In the genomic region with DNA sequence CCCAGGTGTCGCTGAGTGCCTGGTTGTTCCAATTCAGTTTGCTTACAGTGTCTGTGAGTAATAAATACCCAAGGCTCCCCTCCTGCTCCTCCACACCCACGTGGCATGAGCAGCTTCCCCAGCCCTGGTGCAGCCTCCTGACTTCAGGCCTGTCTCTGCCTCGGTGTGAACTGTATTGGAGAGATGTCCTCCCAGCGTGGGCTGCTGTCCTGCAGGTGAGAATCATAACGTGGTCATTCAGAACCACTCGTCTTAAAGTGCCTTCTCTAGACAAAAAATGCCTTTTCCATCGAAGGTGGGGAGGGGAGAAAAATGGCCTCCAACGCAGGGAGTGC, we compare ENCODE assay signal across 8 cellular contexts.
DNase-seq lines count a peak whose midpoint lies in the region; ATAC-seq and TF ChIP-seq lines count a peak whose summit lies in the region.
"Not testable (repeated sequence)": the region's sequence is repeated elsewhere in the genome, so short reads cannot be mapped to it uniquely, and the experiment has no call there.

No MANE protein-coding gene starts in this region.

- not testable (repeated sequence) for H3K27me3 Mint-ChIP-seq in CD14-positive monocyte (ENCODE audit: low read depth in 3 of 3); activated CD8-positive, alpha-beta T cell treated with anti-CD3 and anti-CD28 coated beads, Interleukin-2, amount 10 ng/mL, durations not matched to agents 7 days and 5 days (ENCODE audit: low read depth); stimulated activated naive CD8-positive, alpha-beta T cell treated with anti-CD3 and anti-CD28 coated beads, Interleukin-15, Interleukin-2, amounts not matched to agents 100 ng/mL and 50 ng/mL, for 24 hours

- H3K9me3 Mint-ChIP-seq in CD14-positive monocyte; activated CD8-positive, alpha-beta T cell treated with anti-CD3 and anti-CD28 coated beads, Interleukin-2, amount 10 ng/mL, durations not matched to agents 7 days and 5 days (ENCODE audit: insufficient read depth); stimulated activated naive CD8-positive, alpha-beta T cell treated with anti-CD3 and anti-CD28 coated beads, Interleukin-15, Interleukin-2, amounts not matched to agents 100 ng/mL and 50 ng/mL, for 24 hours: not testable (repeated sequence)

- not testable (repeated sequence) for H3K27ac ChIP-seq in RWPE2 (ENCODE audit: poor library complexity, severe bottlenecking)
- peak overlapping the region; percentile 31 for H3K27ac ChIP-seq in lower lobe of right lung

- H3K36me3 ChIP-seq in RWPE2 (ENCODE audit: low read depth); lower lobe of right lung: not testable (repeated sequence)

- H3K4me3 Mint-ChIP-seq in CD14-positive monocyte, result peak overlapping the region in 1 of 2 donors; percentile 70
- peak overlapping the region; percentile 43 for H3K4me3 Mint-ChIP-seq in activated CD8-positive, alpha-beta T cell treated with anti-CD3 and anti-CD28 coated beads, Interleukin-2, amount 10 ng/mL, durations not matched to agents 7 days and 5 days
- peak overlapping the region; percentile 41 for H3K4me3 Mint-ChIP-seq in stimulated activated naive CD8-positive, alpha-beta T cell treated with anti-CD3 and anti-CD28 coated beads, Interleukin-15, Interleukin-2, amounts not matched to agents 100 ng/mL and 50 ng/mL, for 24 hours

- DNase-seq in CD14-positive monocyte (ENCODE audit: low spot score); activated CD8-positive, alpha-beta T cell treated with anti-CD3 and anti-CD28 coated beads, Interleukin-2, amount 10 ng/mL, durations not matched to agents 7 days and 5 days: not testable (repeated sequence)
- DNase-seq in RWPE2 (ENCODE audit: low spot score) (peak; percentile 9), choroid plexus epithelial cell (ENCODE audit: low read depth) (peak; percentile 24), lower lobe of right lung (peak; percentile 43)
- DNase-seq in activated effector memory CD4-positive, alpha-beta T cell treated with anti-CD3 and anti-CD28 coated beads, Interleukin-2, amount 50 U/mL, for 16 hours, result peak; percentile 68
- peak; percentile 24 to 28 for DNase-seq in stimulated activated CD4-positive, alpha-beta T cell treated with anti-CD3 and anti-CD28 coated beads, Interleukin-1b, Interleukin-23, amount 100 ng/mL, for 4 hours (ENCODE audit: low read depth in 2 of 2)

- CTCF ChIA-PET in activated CD8-positive, alpha-beta T cell treated with anti-CD3 and anti-CD28 coated beads, Interleukin-2, amount 10 ng/mL, durations not matched to agents 7 days and 5 days (lab: Charles Lee), result not testable (repeated sequence)

- not testable (repeated sequence) for H3K9me3 ChIP-seq in RWPE2 (ENCODE audit: severe bottlenecking); lower lobe of right lung

- POLR2A ChIA-PET in activated CD8-positive, alpha-beta T cell treated with anti-CD3 and anti-CD28 coated beads, Interleukin-2, amount 10 ng/mL, durations not matched to agents 7 days and 5 days (lab: Charles Lee), result not testable (repeated sequence)

- not testable (repeated sequence) for H3K27me3 ChIP-seq in RWPE2 (ENCODE audit: insufficient read depth, poor library complexity, severe bottlenecking); lower lobe of right lung (ENCODE audit: low read depth)

- peaks cover 36 to 82% of the 10 kb centered on the region in 2 donors for H3K36me3 Mint-ChIP-seq in CD14-positive monocyte
- peaks cover 11% of the 10 kb centered on the region for H3K36me3 Mint-ChIP-seq in activated CD8-positive, alpha-beta T cell treated with anti-CD3 and anti-CD28 coated beads, Interleukin-2, amount 10 ng/mL, durations not matched to agents 7 days and 5 days (ENCODE audit: low read depth)
- peaks cover 25% of the 10 kb centered on the region for H3K36me3 Mint-ChIP-seq in stimulated activated naive CD8-positive, alpha-beta T cell treated with anti-CD3 and anti-CD28 coated beads, Interleukin-15, Interleukin-2, amounts not matched to agents 100 ng/mL and 50 ng/mL, for 24 hours (ENCODE audit: low read depth)

- not testable (repeated sequence) for TF ChIP-seq CTCF in CD14-positive monocyte (IDR thresholded peaks at IDR 0.05); RWPE2 (IDR thresholded peaks at IDR 0.05; ENCODE audit: poor library complexity, severe bottlenecking); choroid plexus epithelial cell (conservative IDR thresholded peaks at IDR 0.05; ENCODE audit: low read depth, low read length); lower lobe of right lung (IDR thresholded peaks at IDR 0.05)

- H3K4me3 ChIP-seq in RWPE2 (ENCODE audit: severe bottlenecking); choroid plexus epithelial cell (ENCODE audit: low read depth, low read length); lower lobe of right lung: not testable (repeated sequence)

- not testable (repeated sequence) for ATAC-seq in RWPE2 (ENCODE audit: low read depth)
- ATAC-seq in activated CD8-positive, alpha-beta T cell treated with anti-CD3 and anti-CD28 coated beads, Interleukin-2, amount 10 ng/mL, durations not matched to agents 7 days and 5 days, result peak; percentile 42
- peak in 1 of 2 donors; percentile 19 for ATAC-seq in lower lobe of right lung

- intact Hi-C loops in CD14-positive monocyte (cut with micrococcal nuclease); lower lobe of right lung (cut with DNase I): not testable (repeated sequence)

- not testable (repeated sequence) for H3K4me1 ChIP-seq in RWPE2 (ENCODE audit: insufficient read depth, poor library complexity, severe bottlenecking); lower lobe of right lung

- H3K27ac Mint-ChIP-seq in CD14-positive monocyte, result peak overlapping the region; percentile 90 to 99 (median 95)
- H3K27ac Mint-ChIP-seq in activated CD8-positive, alpha-beta T cell treated with anti-CD3 and anti-CD28 coated beads, Interleukin-2, amount 10 ng/mL, durations not matched to agents 7 days and 5 days, result peak overlapping the region; percentile 92
- peak overlapping the region; percentile 37 for H3K27ac Mint-ChIP-seq in stimulated activated naive CD8-positive, alpha-beta T cell treated with anti-CD3 and anti-CD28 coated beads, Interleukin-15, Interleukin-2, amounts not matched to agents 100 ng/mL and 50 ng/mL, for 24 hours

- peaks cover 48% of the 10 kb centered on the region for H3K4me1 Mint-ChIP-seq in CD14-positive monocyte
- peaks cover 51% of the 10 kb centered on the region for H3K4me1 Mint-ChIP-seq in activated CD8-positive, alpha-beta T cell treated with anti-CD3 and anti-CD28 coated beads, Interleukin-2, amount 10 ng/mL, durations not matched to agents 7 days and 5 days (ENCODE audit: low read depth)
- H3K4me1 Mint-ChIP-seq in stimulated activated naive CD8-positive, alpha-beta T cell treated with anti-CD3 and anti-CD28 coated beads, Interleukin-15, Interleukin-2, amounts not matched to agents 100 ng/mL and 50 ng/mL, for 24 hours (ENCODE audit: low read depth), result peaks cover 44% of the 10 kb centered on the region

Comparison
In these comparisons a context has a peak if more than half of its experiments do, and no peak if none do; other contexts are left out.
1. H3K27ac Mint-ChIP-seq: peak in every context shown above with its lines; median percentile 95 in CD14-positive monocyte; 92 in activated CD8-positive, alpha-beta T cell treated with anti-CD3 and anti-CD28 coated beads, Interleukin-2, amount 10 ng/mL, durations not matched to agents 7 days and 5 days; 37 in stimulated activated naive CD8-positive, alpha-beta T cell treated with anti-CD3 and anti-CD28 coated beads, Interleukin-15, Interleukin-2, amounts not matched to agents 100 ng/mL and 50 ng/mL, for 24 hours.